11 cellular contexts compared by ENCODE assay signal in the genomic region with DNA sequence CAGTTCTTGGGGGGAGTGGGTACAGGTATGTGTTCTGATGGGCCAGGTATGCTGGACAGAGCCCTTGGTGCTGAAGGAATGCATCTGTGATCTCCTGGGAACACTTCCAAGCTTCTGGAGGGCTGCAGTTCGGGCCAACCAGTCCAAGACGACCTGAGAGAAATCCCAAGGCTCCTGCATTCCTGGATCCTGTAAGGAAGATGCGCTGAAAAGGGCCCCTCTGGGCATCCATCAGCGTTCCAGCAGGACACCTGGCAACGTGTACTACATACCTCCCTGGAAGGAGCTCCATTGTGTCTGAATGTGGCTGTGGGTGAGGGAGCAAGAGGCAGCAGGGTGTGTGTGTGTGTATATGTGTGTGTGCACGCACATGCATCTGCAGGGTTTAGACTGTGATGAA.
"Had no signal": no experiment of that assay in that cellular context is flagged by ENCODE, and none has a peak within 500 bp of the region (broad histone marks: within the 10 kb centered on the region; RNA-seq: fewer than 3 reads in every experiment).

No MANE protein-coding gene starts in this region.

- H3K9me3 ChIP-seq: HAP-1 had no signal

- H3K36me3 ChIP-seq: HAP-1 had no signal

- H3K4me3 Mint-ChIP-seq: HFFc6, IgD-negative memory B cell had no signal

- H3K27ac Mint-ChIP-seq: HFFc6 had no signal

- H3K36me3 Mint-ChIP-seq: IgD-negative memory B cell had no signal

- H3K9me3 Mint-ChIP-seq: HFFc6, IgD-negative memory B cell had no signal

- ATAC-seq: HCT116, HepG2, K562 had no signal

- H3K4me1 Mint-ChIP-seq: IgD-negative memory B cell had no signal

- DNase-seq: GM23248, GOT3, H7, HFFc6, KG1 had no signal

- H3K27ac ChIP-seq: GM23248, HL-60 had no signal

- H3K4me3 ChIP-seq: GM23248, HAP-1, K562 had no signal

- H3K4me1 ChIP-seq: HAP-1 had no signal

- H3K27me3 Mint-ChIP-seq: IgD-negative memory B cell had no signal
